In genomic region chr18:74152906-74153305, GRCh38 we compare ENCODE assay signal across 1 cellular context.
TF ChIP-seq lines count a peak whose summit lies in the region.

No MANE protein-coding gene starts in this region.

TF ChIP-seq in GM23338, 12 proteins besides CTCF, POLR2A, EP300 and RAD21 (continued from another document):
- no peak for TF ChIP-seq REST (IDR thresholded peaks at IDR 0.05; ENCODE audit: unreplicated experiment)
